8 cellular contexts compared by ENCODE assay signal in genomic region chr1:36149973-36150295, GRCh38. TPM values are rescaled to one million over a fixed set of nuclear protein-coding genes. Genes with fewer than 3 reads are reported as not detected.
DNase-seq lines count a peak whose midpoint lies in the region; ATAC-seq, FAIRE-seq and TF ChIP-seq lines count a peak whose summit lies in the region.

No MANE protein-coding gene starts in this region.

- 14 to 24% methylated on average over 6 of the region's 6 CpGs for WGBS in esophagus, 2 donors

- peak overlapping the region; percentile 27 for H3K4me3 ChIP-seq in GM12865 (ENCODE audit: low read depth, low read length)
- H3K4me3 ChIP-seq in RWPE2 (ENCODE audit: severe bottlenecking) = no peak overlapping the region
- no peak overlapping the region for H3K4me3 ChIP-seq in esophagus (ENCODE audit: low read depth in 1 of 2, low read length in 2 of 2)
- peak overlapping the region; percentile 68 for H3K4me3 ChIP-seq in rectal smooth muscle tissue (ENCODE audit: low read length)

- peaks cover 6% of the 10 kb centered on the region; the same call in 1 of the 2 replicates for H3K36me3 ChIP-seq in RWPE2 (ENCODE audit: low read depth)
- peaks cover 0 to 2% of the 10 kb centered on the region in 2 donors for H3K36me3 ChIP-seq in esophagus (ENCODE audit: control insufficient read depth in 2 of 2, insufficient read depth in 2 of 2, low read length in 1 of 2)
- no peaks in the 10 kb centered on the region for H3K36me3 ChIP-seq in rectal smooth muscle tissue (ENCODE audit: control insufficient read depth, insufficient read depth, low read length)

- FAIRE-seq in urothelium cell line (lab: Jason Lieb, UNC) = no peak

- peak overlapping the region; percentile 53 for H3K9ac ChIP-seq in rectal smooth muscle tissue (ENCODE audit: low read length)

- H3K4me1 ChIP-seq in RWPE2 (ENCODE audit: insufficient read depth, poor library complexity, severe bottlenecking) (peaks cover 22% of the 10 kb centered on the region), esophagus (ENCODE audit: control insufficient read depth in 2 of 2, insufficient read depth in 2 of 2, low read length in 1 of 2) (peaks cover 0 to 17% of the 10 kb centered on the region in 2 donors), rectal smooth muscle tissue (ENCODE audit: control insufficient read depth, insufficient read depth, low read length) (peaks cover 33% of the 10 kb centered on the region)

- DNase-seq in GM12865 (ENCODE audit: low read depth) = no peak
- DNase-seq in RWPE2 (ENCODE audit: low spot score) = no peak
- DNase-seq in SW480 (ENCODE audit: low spot score) = no peak
- no peak for DNase-seq in NCI-H1417 (lab: John Stamatoyannopoulos, UW)
- no peak for DNase-seq in urothelium cell line (ENCODE audit: low spot score)

- H3K9me3 ChIP-seq in RWPE2 (ENCODE audit: severe bottlenecking) = no peaks in the 10 kb centered on the region
- no peaks in the 10 kb centered on the region for H3K9me3 ChIP-seq in esophagus (ENCODE audit: control insufficient read depth in 2 of 2, insufficient read depth in 1 of 2, low read depth in 1 of 2, low read length in 1 of 2)

- no peak for TF ChIP-seq CTCF in GM12865 (IDR thresholded peaks at IDR 0.05; ENCODE audit: insufficient read depth, low read depth, low read length, missing control alignments)
- no peak for TF ChIP-seq CTCF in RWPE2 (IDR thresholded peaks at IDR 0.05; ENCODE audit: poor library complexity, severe bottlenecking)

- H3K27ac ChIP-seq in RWPE2 (ENCODE audit: poor library complexity, severe bottlenecking) = peak overlapping the region; percentile 98
- peak overlapping the region; percentile 96 to 100 for H3K27ac ChIP-seq in esophagus (ENCODE audit: low read depth in 2 of 2, low read length in 1 of 2)
- peak overlapping the region; percentile 99 for H3K27ac ChIP-seq in rectal smooth muscle tissue (ENCODE audit: low read depth, low read length)

- H3K27me3 ChIP-seq in RWPE2 (ENCODE audit: insufficient read depth, poor library complexity, severe bottlenecking) (no peaks in the 10 kb centered on the region), esophagus (ENCODE audit: control insufficient read depth in 1 of 2, insufficient read depth in 2 of 2, low read length in 2 of 2) (no peaks in the 10 kb centered on the region), rectal smooth muscle tissue (ENCODE audit: control insufficient read depth, insufficient read depth, low read length) (no peaks in the 10 kb centered on the region)

- ATAC-seq in RWPE2 (ENCODE audit: low read depth) = no peak
- ATAC-seq in GM19463 (IDR thresholded peaks at IDR 0.05; ENCODE audit: unreplicated experiment) = no peak

RNA-seq across cellular contexts. Expression of gene TRAPPC3, which starts 0.6 kb away (rescaled TPM):
- polyA plus RNA-seq in esophagus = 10 to 100 TPM; 38.2 to 77.1 TPM

RNA-seq across cellular contexts. Expression of gene MAP7D1, which starts 6.0 kb away (rescaled TPM):
- polyA plus RNA-seq in esophagus = 10 to 100 TPM; 33.1 to 55.3 TPM

RNA-seq across cellular contexts. Expression of gene COL8A2, which starts 24.9 kb away (rescaled TPM):
- 1 to 10 TPM; 2.0 to 2.9 TPM for polyA plus RNA-seq in esophagus

Comparison
In these comparisons a context has a peak if more than half of its experiments do, and no peak if none do; other contexts are left out.
1. H3K4me3 ChIP-seq: peak in GM12865 (single experiment) and rectal smooth muscle tissue (single experiment); none in RWPE2 (single experiment) and esophagus (0 of 2).
2. Peak in every context shown above with its lines, with median percentiles within 50 percentile points of each other: H3K27ac ChIP-seq.